ENCODE assay signal across 27 cellular contexts in genomic region chr22:36839356-36840073, GRCh38. TPM values are rescaled to one million over a fixed set of nuclear protein-coding genes. Genes with fewer than 3 reads are reported as not detected.
DNase-seq lines count a peak whose midpoint lies in the region; ATAC-seq, FAIRE-seq and TF ChIP-seq lines count a peak whose summit lies in the region.
"Had no signal": no experiment of that assay in that cellular context is flagged by ENCODE, and none has a peak within 500 bp of the region (broad histone marks: within the 10 kb centered on the region; RNA-seq: fewer than 3 reads in every experiment).

No MANE protein-coding gene starts in this region.

- intact Hi-C loops in activated B cell treated with CpG ODN at 0.5 μM for 24 hours (cut with micrococcal nuclease), result no loop called here

- peak overlapping the region; percentile 33 for H3K27ac Mint-ChIP-seq in activated B cell treated with CpG ODN at 0.5 μM for 24 hours
- peak overlapping the region; percentile 79 for H3K27ac Mint-ChIP-seq in memory B cell
- H3K27ac Mint-ChIP-seq: activated CD8-positive, alpha-beta T cell treated with anti-CD3 and anti-CD28 coated beads for 36 hours; activated T-cell treated with anti-CD3 and anti-CD28 coated beads, Interleukin-2, amount 50 U/mL, for 24 hours; CD8-positive, alpha-beta memory T cell; mesothelial cell of epicardium; natural killer cell treated with Interleukin-12 subunit alpha and Interleukin-12 subunit beta and Interleukin-15 and Interleukin-18, amount 100 ng/mL, for 72 hours had no signal

- no peaks in the 10 kb centered on the region for H3K36me3 Mint-ChIP-seq in activated B cell treated with CpG ODN at 0.5 μM for 24 hours (ENCODE audit: low read depth)
- peaks cover 6% of the 10 kb centered on the region for H3K36me3 Mint-ChIP-seq in memory B cell
- H3K36me3 Mint-ChIP-seq: mesothelial cell of epicardium; natural killer cell treated with Interleukin-12 subunit alpha and Interleukin-12 subunit beta and Interleukin-15 and Interleukin-18, amount 100 ng/mL, for 72 hours had no signal

- POLR2A ChIA-PET in activated B cell treated with CpG ODN at 0.5 μM for 24 hours (lab: Charles Lee), result interaction anchor here (1.4 kb wide), 1 partner anchor 14 kb away, joined by 4 read pairs; no protein-coding TSS in a partner anchor

- peak; percentile 76 for DNase-seq in HT1080 (ENCODE audit: low read depth)
- DNase-seq in activated B cell treated with CpG ODN at 0.5 μM for 24 hours, result no peak
- peak in 1 of 2 donors; percentile 30 for DNase-seq in memory B cell (ENCODE audit: low spot score in 2 of 2)
- DNase-seq in activated CD8-positive, alpha-beta memory T cell treated with anti-CD3 and anti-CD28 coated beads, Interleukin-2, amount 50 U/mL, for 4 hours, result no peak
- no peak for DNase-seq in RCC 7860 (ENCODE audit: low spot score)
- DNase-seq in NOMO-1 (lab: John Stamatoyannopoulos, UW; ENCODE audit: unreplicated experiment in 2 of 2), result no peak
- DNase-seq: activated CD8-positive, alpha-beta T cell treated with anti-CD3 and anti-CD28 coated beads for 36 hours; activated naive CD4-positive, alpha-beta T cell treated with Interleukin-2 at 50 U/mL for 16 hours; activated T-cell treated with anti-CD3 and anti-CD28 coated beads, Interleukin-2, amount 50 U/mL, for 24 hours; amygdala; CD8-positive, alpha-beta memory T cell; KG1; NCI-H187; NCI-H82; Peyer's patch; sigmoid colon had no signal

- TF ChIP-seq CTCF in C4-2B (conservative IDR thresholded peaks at IDR 0.05) (no peak), activated B cell treated with CpG ODN at 0.5 μM for 24 hours (IDR thresholded peaks at IDR 0.05) (no peak)

- CTCF ChIA-PET in activated B cell treated with CpG ODN at 0.5 μM for 24 hours (lab: Charles Lee), result interaction anchor here (3.4 kb wide), 1 partner anchor 14 kb away, joined by 10 read pairs; no protein-coding TSS in a partner anchor

- H3K4me1 Mint-ChIP-seq in activated B cell treated with CpG ODN at 0.5 μM for 24 hours (peaks cover 13% of the 10 kb centered on the region), memory B cell (peaks cover 12% of the 10 kb centered on the region)
- H3K4me1 Mint-ChIP-seq: CD8-positive, alpha-beta memory T cell; central memory CD8-positive, alpha-beta T cell had no signal

- no peak for FAIRE-seq in RCC 7860 (lab: Jason Lieb, UNC)

- peak overlapping the region; percentile 6; the same call in 1 of the 2 replicates for H3K27ac ChIP-seq in C4-2B
- H3K27ac ChIP-seq: epithelial cell of prostate, Peyer's patch, sigmoid colon, thoracic aorta had no signal

- ATAC-seq in activated B cell treated with CpG ODN at 0.5 μM for 24 hours (ENCODE audit: low read depth), result peak; percentile 66
- ATAC-seq in memory B cell (ENCODE audit: low read depth), result peak; percentile 97
- no peak for ATAC-seq in GM19023 (IDR thresholded peaks at IDR 0.05; ENCODE audit: unreplicated experiment)
- ATAC-seq: activated CD4-positive, CD25-positive, alpha-beta regulatory T cell treated with anti-CD3 and anti-CD28 coated beads, Interleukin-2, amount 50 U/mL, for 24 hours; activated CD8-positive, alpha-beta T cell treated with anti-CD3 and anti-CD28 coated beads for 36 hours; natural killer cell treated with Interleukin-12 subunit alpha and Interleukin-12 subunit beta and Interleukin-15 and Interleukin-18, amount 100 ng/mL, for 72 hours; SK-N-SH treated with all-trans-retinoic acid at 6 μM for 48 hours had no signal

- peaks cover 8% of the 10 kb centered on the region for H3K9me3 Mint-ChIP-seq in activated B cell treated with CpG ODN at 0.5 μM for 24 hours
- H3K9me3 Mint-ChIP-seq in memory B cell, result peaks cover 11% of the 10 kb centered on the region
- H3K9me3 Mint-ChIP-seq: natural killer cell treated with Interleukin-12 subunit alpha and Interleukin-12 subunit beta and Interleukin-15 and Interleukin-18, amount 100 ng/mL, for 72 hours had no signal

- peaks cover 19% of the 10 kb centered on the region for H3K27me3 Mint-ChIP-seq in activated B cell treated with CpG ODN at 0.5 μM for 24 hours
- peaks cover 15% of the 10 kb centered on the region for H3K27me3 Mint-ChIP-seq in memory B cell

- H3K4me3 Mint-ChIP-seq in activated B cell treated with CpG ODN at 0.5 μM for 24 hours (peak overlapping the region; percentile 32), memory B cell (no peak overlapping the region)
- H3K4me3 Mint-ChIP-seq: activated CD8-positive, alpha-beta T cell treated with anti-CD3 and anti-CD28 coated beads for 36 hours; activated T-cell treated with anti-CD3 and anti-CD28 coated beads, Interleukin-2, amount 50 U/mL, for 24 hours; CD8-positive, alpha-beta memory T cell; central memory CD8-positive, alpha-beta T cell; mesothelial cell of epicardium; natural killer cell treated with Interleukin-12 subunit alpha and Interleukin-12 subunit beta and Interleukin-15 and Interleukin-18, amount 100 ng/mL, for 72 hours had no signal

RNA-seq across cellular contexts. Expression of gene NCF4, which starts 21.3 kb away (rescaled TPM):
- total RNA-seq in HT1080 (2014; rRNA removed; shearing (Covaris generic)), result not detected in 2 replicates
- not detected in 2 replicates for polyA plus RNA-seq in HT1080 (2015; cell fraction: cytosol; rRNA removed)
- polyA plus RNA-seq in HT1080 (2015; cell fraction: nucleus; rRNA removed), result not detected in 2 replicates
- 120 and 121 TPM in 2 replicates for total RNA-seq in activated B cell treated with CpG ODN at 0.5 μM for 24 hours
- total RNA-seq: G401, H4, mesothelial cell of epicardium had no signal

RNA-seq across cellular contexts. Expression of gene PVALB, which starts 22.7 kb away (rescaled TPM):
- total RNA-seq in HT1080 (2014; rRNA removed; shearing (Covaris generic)), result not detected in 2 replicates
- polyA plus RNA-seq in HT1080 (2015; cell fraction: cytosol; rRNA removed), result not detected in 2 replicates
- not detected in 2 replicates for polyA plus RNA-seq in HT1080 (2015; cell fraction: nucleus; rRNA removed)
- not detected in 2 replicates for total RNA-seq in activated B cell treated with CpG ODN at 0.5 μM for 24 hours
- total RNA-seq: activated CD8-positive, alpha-beta T cell treated with anti-CD3 and anti-CD28 coated beads for 36 hours; CD8-positive, alpha-beta memory T cell; G401; H4; mesothelial cell of epicardium; natural killer cell treated with Interleukin-12 subunit alpha and Interleukin-12 subunit beta and Interleukin-15 and Interleukin-18, amount 100 ng/mL, for 72 hours; Peyer's patch; sigmoid colon; thoracic aorta had no signal
- polyA plus RNA-seq: CD8-positive, alpha-beta memory T cell; sigmoid colon had no signal

Comparison
In these comparisons a context has a peak if more than half of its experiments do, and no peak if none do; other contexts are left out.
1. RNA of gene NCF4, which starts 21.3 kb away (total RNA-seq): 120 to 121 TPM in activated B cell treated with CpG ODN at 0.5 μM for 24 hours; not detected in HT1080; every median in the first group is over 100 times any median in the second.